In genomic region chr19:9675358-9675901, GRCh38 we compare ENCODE assay signal across 1 cellular context.
TF ChIP-seq lines count a peak whose summit lies in the region.

No MANE protein-coding gene starts in this region.

TF ChIP-seq in HCT116, 20 proteins besides CTCF, POLR2A, EP300 and RAD21:
- 0 out of 2 replicates have a peak, but pooled peaks have one; percentile 39 for TF ChIP-seq ZFX (IDR thresholded peaks at IDR 0.05)
